In genomic region chr22:24177045-24177444, GRCh38 we compare ENCODE assay signal across 14 cellular contexts. TPM values are rescaled to one million over a fixed set of nuclear protein-coding genes. Genes with fewer than 3 reads are reported as not detected.
A peak's percentile ranks its signal among the peaks of the same experiment; 100 is the strongest.
DNase-seq lines count a peak whose midpoint lies in the region; ATAC-seq and TF ChIP-seq lines count a peak whose summit lies in the region.
"Had no signal": no experiment of that assay in that cellular context is flagged by ENCODE, and none has a peak within 500 bp of the region (broad histone marks: within the 10 kb centered on the region; RNA-seq: fewer than 3 reads in every experiment).

No MANE protein-coding gene starts in this region.

- peaks cover 3% of the 10 kb centered on the region for H3K4me1 Mint-ChIP-seq in mesothelial cell of epicardium
- H3K4me1 Mint-ChIP-seq: CD14-positive monocyte had no signal

- no TSS peak for BruUV-seq in IMR-90 (replicated peaks; lab: Mats Ljungman, UMichigan)

- H3K36me3 ChIP-seq in IMR-90 (ENCODE audit: control insufficient read depth, insufficient read depth, low read length) (peaks cover 33% of the 10 kb centered on the region), WERI-Rb-1 (peaks cover 53% of the 10 kb centered on the region), thoracic aorta (peaks cover 17% of the 10 kb centered on the region), gastrocnemius medialis (peaks cover 0 to 9% of the 10 kb centered on the region in 2 donors)

- no peaks in the 10 kb centered on the region for H3K27me3 ChIP-seq in IMR-90 (ENCODE audit: control insufficient read depth, insufficient read depth, low read length)
- no peaks in the 10 kb centered on the region for H3K27me3 ChIP-seq in WERI-Rb-1 (ENCODE audit: insufficient read depth, low read depth, severe bottlenecking)
- H3K27me3 ChIP-seq in right cardiac atrium (ENCODE audit: control insufficient read depth, insufficient read depth), result no peaks in the 10 kb centered on the region
- no peaks in the 10 kb centered on the region for H3K27me3 ChIP-seq in thoracic aorta (replicated peaks; ENCODE audit: insufficient read depth)
- no peaks in the 10 kb centered on the region for H3K27me3 ChIP-seq in gastrocnemius medialis

- DNase-seq in IMR-90 (no peak), WERI-Rb-1 (no peak), right cardiac atrium (no peak), thoracic aorta (ENCODE audit: low spot score) (no peak), gastrocnemius medialis (no peak), NCI-H1105 (lab: John Stamatoyannopoulos, UW) (no peak), mesothelial cell of epicardium (ENCODE audit: low spot score in 2 of 2, unreplicated experiment in 2 of 2) (no peak)
- DNase-seq: GOT3, KBM-7, NCI-H1436, NCI-H2029, NCI-H510A, NCI-H82 had no signal

- H3K18ac ChIP-seq in IMR-90 (ENCODE audit: low read depth, low read length), result no peak overlapping the region

- H3K23ac ChIP-seq in IMR-90 (ENCODE audit: low read depth, low read length), result no peak overlapping the region

- H3K4me1 ChIP-seq in IMR-90 (ENCODE audit: control insufficient read depth, insufficient read depth, low read length) (no peaks in the 10 kb centered on the region), right cardiac atrium (ENCODE audit: control insufficient read depth, insufficient read depth, low read length) (peaks cover 2% of the 10 kb centered on the region), thoracic aorta (ENCODE audit: control insufficient read depth in 1 of 2, low read depth in 2 of 2) (peaks cover 36 to 71% of the 10 kb centered on the region in 2 donors), gastrocnemius medialis (peaks cover 5 to 8% of the 10 kb centered on the region in 2 donors)

- H4K5ac ChIP-seq in IMR-90 (ENCODE audit: low read depth, low read length), result no peak overlapping the region

- no peaks in the 10 kb centered on the region for H3K9me1 ChIP-seq in IMR-90 (ENCODE audit: insufficient read depth, low read length)

- H3K4me2 ChIP-seq in IMR-90 (ENCODE audit: low read depth, low read length), result no peak overlapping the region

- no peak overlapping the region for H2AK5ac ChIP-seq in IMR-90 (ENCODE audit: low read depth, low read length)

- TF ChIP-seq POLR2A in IMR-90 (IDR thresholded peaks at IDR 0.05; ENCODE audit: low read depth, low read length) (no peak), gastrocnemius medialis (IDR thresholded peaks at IDR 0.05) (no peak)

- CTCF ChIA-PET in IMR-90 (lab: Yijun Ruan, JAX), result no interaction called here

- no peak overlapping the region for H2BK20ac ChIP-seq in IMR-90 (ENCODE audit: low read depth, low read length)

- no peak for TF ChIP-seq RAD21 in IMR-90 (IDR thresholded peaks at IDR 0.05; ENCODE audit: low read length)

- H4K20me1 ChIP-seq in IMR-90 (ENCODE audit: insufficient read depth, low read length), result peaks cover 19% of the 10 kb centered on the region; the same call in 1 of the 2 replicates

- H3K14ac ChIP-seq in IMR-90 (replicated peaks; ENCODE audit: low read depth, low read length), result no peak overlapping the region

- POLR2A ChIA-PET in IMR-90 (lab: Charles Lee; ENCODE audit: unreplicated experiment), result no interaction called here

- H3K4me3 Mint-ChIP-seq in mesothelial cell of epicardium, result no peak overlapping the region
- H3K4me3 Mint-ChIP-seq: CD14-positive monocyte had no signal

- H3K56ac ChIP-seq in IMR-90 (ENCODE audit: extremely low read depth, insufficient read depth, low read length), result no peak overlapping the region

- no peak overlapping the region for H2AFZ ChIP-seq in IMR-90 (replicated peaks; ENCODE audit: low read length, poor library complexity)

- no peaks in the 10 kb centered on the region for H3K9me3 ChIP-seq in IMR-90 (ENCODE audit: control insufficient read depth, insufficient read depth, low read length)
- H3K9me3 ChIP-seq in WERI-Rb-1 (ENCODE audit: severe bottlenecking), result no peaks in the 10 kb centered on the region
- no peaks in the 10 kb centered on the region for H3K9me3 ChIP-seq in right cardiac atrium (ENCODE audit: control insufficient read depth, low read length)
- no peaks in the 10 kb centered on the region for H3K9me3 ChIP-seq in thoracic aorta
- H3K9me3 ChIP-seq in gastrocnemius medialis, result no peaks in the 10 kb centered on the region

- H3K27me3 Mint-ChIP-seq in mesothelial cell of epicardium (ENCODE audit: low read depth), result no peaks in the 10 kb centered on the region

- H3K27ac Mint-ChIP-seq in mesothelial cell of epicardium, result no peak overlapping the region

- no peak overlapping the region for H4K91ac ChIP-seq in IMR-90 (ENCODE audit: insufficient read depth, low read depth, low read length)

- H3K4me3 ChIP-seq in IMR-90 (ENCODE audit: insufficient read depth, low read depth, low read length), result no peak overlapping the region
- no peak overlapping the region for H3K4me3 ChIP-seq in WERI-Rb-1 (ENCODE audit: low read depth, low read length)
- H3K4me3 ChIP-seq in right cardiac atrium (ENCODE audit: low read length), result no peak overlapping the region
- H3K4me3 ChIP-seq in thoracic aorta, result no peak overlapping the region
- no peak overlapping the region for H3K4me3 ChIP-seq in gastrocnemius medialis

- no peak overlapping the region for H2BK5ac ChIP-seq in IMR-90 (ENCODE audit: low read depth, low read length, poor library complexity, severe bottlenecking)

- no peak overlapping the region for H4K8ac ChIP-seq in IMR-90 (ENCODE audit: low read depth in 2 of 2, low read length in 2 of 2)

- no peaks in the 10 kb centered on the region for H3K9me3 Mint-ChIP-seq in mesothelial cell of epicardium
- H3K9me3 Mint-ChIP-seq: CD14-positive monocyte had no signal

- ATAC-seq in IMR-90 (ENCODE audit: low read depth), result no peak
- no peak for ATAC-seq in right cardiac atrium
- no peak for ATAC-seq in thoracic aorta (ENCODE audit: insufficient number of reproducible peaks, low FRiP score, low read depth)
- no peak for ATAC-seq in gastrocnemius medialis

- in situ Hi-C loops in IMR-90 (cut with MboI; ENCODE audit: low sequenced_read_pairs) (no loop called here), gastrocnemius medialis (cut with MboI; ENCODE audit: low sequenced_read_pairs in 4 of 4) (loop anchor here in 1 of 4 donors (10.0 kb wide), 1 partner anchor 72 kb away; no protein-coding TSS in a partner anchor)

- H3K79me1 ChIP-seq in IMR-90 (ENCODE audit: low read depth in 1 of 2, low read length in 2 of 2), result peaks cover 0 to 7% of the 10 kb centered on the region in 2 experiments; a peak in 2 of 4 replicates

- H3K27ac ChIP-seq in IMR-90 (ENCODE audit: insufficient read depth, low read length) (no peak overlapping the region), WERI-Rb-1 (peak overlapping the region; percentile 20; the same call in 1 of the 2 replicates), right cardiac atrium (ENCODE audit: low read length) (peak overlapping the region; percentile 53), thoracic aorta (peak overlapping the region; percentile 86 to 91), gastrocnemius medialis (no peak overlapping the region)

- H3K36me3 Mint-ChIP-seq in mesothelial cell of epicardium, result no peaks in the 10 kb centered on the region

- TF ChIP-seq CTCF in IMR-90 (conservative IDR thresholded peaks at IDR 0.05; ENCODE audit: low read depth, low read length) (no peak), WERI-Rb-1 (IDR thresholded peaks at IDR 0.05; ENCODE audit: low read depth, low read length) (no peak), thoracic aorta (IDR thresholded peaks at IDR 0.05) (no peak), gastrocnemius medialis (IDR thresholded peaks at IDR 0.05 in 4 of 5, conservative IDR thresholded peaks at IDR 0.05 in 1 of 5) (no peak), mesothelial cell of epicardium (IDR thresholded peaks at IDR 0.05; ENCODE audit: unreplicated experiment) (no peak)

- H2BK120ac ChIP-seq in IMR-90 (ENCODE audit: low read depth, low read length), result no peak overlapping the region

- no peak overlapping the region for H2BK15ac ChIP-seq in IMR-90 (ENCODE audit: low read depth, low read length)

- intact Hi-C loops in IMR-90 (cut with micrococcal nuclease) (loop anchor here (10.0 kb wide), 1 partner anchor 192 kb away; the partner anchor contains the start of gene GSTT2), right cardiac atrium (cut with DNase I) (loop anchor here in 3 of 4 donors (5.0 kb wide), 2 partner anchors 70 to 75 kb away; no protein-coding TSS in a partner anchor), gastrocnemius medialis (cut with DNase I; ENCODE audit: low total_unique reads) (loop anchor here (5.0 kb wide), 1 partner anchor 220 kb away; no protein-coding TSS in a partner anchor)

- H2AK9ac ChIP-seq in IMR-90 (replicated peaks; ENCODE audit: low read depth, low read length, poor library complexity), result peak overlapping the region; percentile 52

- no peak overlapping the region for H3K4ac ChIP-seq in IMR-90 (ENCODE audit: low read depth, low read length)

- H3K9ac ChIP-seq in IMR-90 (ENCODE audit: low read depth, low read length), result no peak overlapping the region

- dilution Hi-C loops in IMR-90 (cut with HindIII; ENCODE audit: low sequenced_read_pairs, unreplicated experiment), result no loop called here

- no CpG with 5 or more reads among the region's 5 CpGs for WGBS in IMR-90 (ENCODE audit: extremely low coverage in 2 of 2, insufficient read length in 1 of 2), 2 experiments
- WGBS in right cardiac atrium, result 81% methylated on average over 5 of the region's 5 CpGs

TF ChIP-seq in IMR-90, 13 proteins besides CTCF, POLR2A, EP300 and RAD21:
- no peak for TF ChIP-seq CHD1 (IDR thresholded peaks at IDR 0.05; ENCODE audit: low read depth, low read length)

RNA-seq across cellular contexts. Expression of gene SUSD2, which starts 4.2 kb away (rescaled TPM):
- total RNA-seq in IMR-90 (2012; rRNA removed), result 0.18 and 0.28 TPM in 2 replicates
- 1.6 and 2.4 TPM in 2 replicates for polyA plus RNA-seq in IMR-90 (2012; rRNA removed)
- polyA plus RNA-seq in IMR-90 (2012; cell fraction: cytosol; rRNA removed), result 1.1 and 1.9 TPM in 2 replicates
- 1.9 and 4.1 TPM in 2 replicates for polyA plus RNA-seq in IMR-90 (2012; cell fraction: nucleus; rRNA removed; ENCODE audit: low replicate concordance)
- 1 to 10 TPM; 6.2 to 7.4 (median 7.3) TPM for total RNA-seq in right cardiac atrium
- 6.7 TPM for polyA plus RNA-seq in right cardiac atrium
- 10 to 100 TPM; 16.8 to 43.2 TPM for total RNA-seq in thoracic aorta
- 1 to 10 TPM in 3 of 4 donors, under 1 TPM in 1; 0.76 to 4.1 (median 1.6) TPM for total RNA-seq in gastrocnemius medialis
- total RNA-seq in mesothelial cell of epicardium, result 0.91 to 1.4 TPM (median 1.2 TPM) in 3 replicates
- polyA plus RNA-seq: CD14-positive monocyte had no signal

Comparison
In these comparisons a context has a peak if more than half of its experiments do, and no peak if none do; other contexts are left out.
1. H3K27ac ChIP-seq: peak in WERI-Rb-1 (single experiment), right cardiac atrium (single experiment) and thoracic aorta (2 of 2); none in IMR-90 (single experiment) and gastrocnemius medialis (0 of 4).